Comparison of ENCODE assay signal across 8 cellular contexts in the genomic region with DNA sequence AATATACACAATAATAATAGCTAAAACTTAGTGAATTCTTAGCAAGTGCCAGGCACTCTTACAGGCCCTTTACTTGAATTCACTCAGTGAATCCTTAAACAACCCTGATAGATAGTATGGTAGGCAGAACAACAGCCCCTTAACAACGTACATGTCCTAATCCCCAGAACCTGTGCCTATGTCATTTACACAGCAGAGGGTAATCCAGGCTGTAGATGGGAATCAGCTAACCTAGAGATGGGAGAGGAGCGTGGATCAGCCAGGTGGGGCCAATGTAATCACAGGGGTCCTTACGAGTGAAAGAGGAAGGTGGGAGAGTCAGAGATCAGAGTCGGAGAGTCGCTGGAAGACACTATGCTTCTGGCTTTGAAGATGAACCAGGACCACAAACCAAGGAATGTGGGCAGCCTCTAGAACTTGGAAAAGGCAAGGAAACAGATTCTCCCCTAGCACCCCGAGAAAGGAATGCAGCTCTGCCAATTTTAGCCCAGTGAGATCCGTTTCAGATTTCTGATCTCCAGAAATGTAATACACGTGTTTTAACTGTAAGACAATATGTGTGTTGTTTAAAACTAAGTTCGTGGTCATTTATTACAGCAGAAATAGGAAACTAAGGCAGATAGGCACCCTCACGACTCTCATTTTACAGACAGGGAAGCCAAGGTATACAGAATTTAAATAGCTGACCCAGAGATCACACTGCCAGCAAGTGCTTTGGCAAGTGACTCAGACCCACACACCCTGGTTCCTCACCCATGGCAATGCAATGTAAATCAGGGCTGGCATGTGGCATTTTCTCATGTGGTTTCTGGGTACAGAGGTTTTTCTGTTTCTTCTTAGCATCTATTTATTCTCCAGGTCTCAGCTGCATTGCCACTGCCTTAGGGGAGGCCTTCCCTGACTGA.
A peak's percentile ranks its signal among the peaks of the same experiment; 100 is the strongest.
DNase-seq lines count a peak whose midpoint lies in the region; ATAC-seq and TF ChIP-seq lines count a peak whose summit lies in the region.

No MANE protein-coding gene starts in this region.

- DNase-seq in DND-41: no peak
- DNase-seq in activated CD8-positive, alpha-beta T cell treated with anti-CD3 and anti-CD28 coated beads, Interleukin-2, amount 10 ng/mL, durations not matched to agents 7 days and 5 days: no peak
- peak; percentile 87 for DNase-seq in myocyte (ENCODE audit: low read depth)
- no peak for DNase-seq in hippocampal formation (lab: John Stamatoyannopoulos, UW)
- DNase-seq in ovary: no peak
- no peak for DNase-seq in NOMO-1 treated with DMSO at 0.1 percent for 48 hours (lab: John Stamatoyannopoulos, UW; ENCODE audit: unreplicated experiment)
- no peak for DNase-seq in 8988T

- no peak overlapping the region for H2AFZ ChIP-seq in DND-41 (ENCODE audit: low read depth, low read length)

- H3K4me2 ChIP-seq in DND-41 (ENCODE audit: insufficient read depth, low read length): no peak overlapping the region

- H3K4me3 Mint-ChIP-seq in activated CD8-positive, alpha-beta T cell treated with anti-CD3 and anti-CD28 coated beads, Interleukin-2, amount 10 ng/mL, durations not matched to agents 7 days and 5 days: no peak overlapping the region

- no peak for TF ChIP-seq POLR2A in ovary (IDR thresholded peaks at IDR 0.05)

- ATAC-seq in DND-41 (ENCODE audit: insufficient read depth, low read depth) (peak; percentile 49; the same call in 1 of the 3 replicates), HG02623 (IDR thresholded peaks at IDR 0.05; ENCODE audit: unreplicated experiment) (peak; percentile 38)
- peak; percentile 56 for ATAC-seq in activated CD8-positive, alpha-beta T cell treated with anti-CD3 and anti-CD28 coated beads, Interleukin-2, amount 10 ng/mL, durations not matched to agents 7 days and 5 days

- TF ChIP-seq CTCF in DND-41 (IDR thresholded peaks at IDR 0.05; ENCODE audit: borderline replicate concordance, extremely low read depth, low read length, poor library complexity, severe bottlenecking) (no peak), ovary (IDR thresholded peaks at IDR 0.05) (no peak)

- CTCF ChIA-PET in activated CD8-positive, alpha-beta T cell treated with anti-CD3 and anti-CD28 coated beads, Interleukin-2, amount 10 ng/mL, durations not matched to agents 7 days and 5 days (lab: Charles Lee): interaction anchor here (0.9 to 2.1 kb wide), 5 partner anchors 9 to 36 kb away, joined by 3 to 7 read pairs (median 4); no protein-coding TSS in a partner anchor

- POLR2A ChIA-PET in activated CD8-positive, alpha-beta T cell treated with anti-CD3 and anti-CD28 coated beads, Interleukin-2, amount 10 ng/mL, durations not matched to agents 7 days and 5 days (lab: Charles Lee): no interaction called here

- H4K20me1 ChIP-seq in DND-41 (ENCODE audit: insufficient read depth, low read length): peaks cover 9% of the 10 kb centered on the region; the same call in 1 of the 2 replicates

- peak overlapping the region; percentile 48 for H3K27ac Mint-ChIP-seq in activated CD8-positive, alpha-beta T cell treated with anti-CD3 and anti-CD28 coated beads, Interleukin-2, amount 10 ng/mL, durations not matched to agents 7 days and 5 days

- WGBS in ovary, 3 donors: 77 to 86% (median 77%) methylated on average over 10 of the region's 10 CpGs

- H3K27ac ChIP-seq in DND-41 (ENCODE audit: low read length) (no peak overlapping the region), ovary (no peak overlapping the region)

- 0 out of 2 replicates have a peak, but pooled peaks cover 4% of the 10 kb centered on the region for H3K79me2 ChIP-seq in DND-41 (ENCODE audit: insufficient read depth, low read length)

- no peaks in the 10 kb centered on the region for H3K27me3 ChIP-seq in DND-41 (ENCODE audit: insufficient read depth, low read length, poor library complexity)
- no peaks in the 10 kb centered on the region for H3K27me3 ChIP-seq in ovary

- TF ChIP-seq EP300 in ovary (IDR thresholded peaks at IDR 0.05): no peak

- intact Hi-C loops in ovary (cut with DNase I): no loop called here

- H3K4me1 ChIP-seq in DND-41 (ENCODE audit: insufficient read depth, low read length) (no peaks in the 10 kb centered on the region), ovary (ENCODE audit: insufficient read depth) (peaks cover 3% of the 10 kb centered on the region)

- peaks cover 85% of the 10 kb centered on the region for H3K4me1 Mint-ChIP-seq in activated CD8-positive, alpha-beta T cell treated with anti-CD3 and anti-CD28 coated beads, Interleukin-2, amount 10 ng/mL, durations not matched to agents 7 days and 5 days (ENCODE audit: low read depth)

- no peaks in the 10 kb centered on the region for H3K27me3 Mint-ChIP-seq in activated CD8-positive, alpha-beta T cell treated with anti-CD3 and anti-CD28 coated beads, Interleukin-2, amount 10 ng/mL, durations not matched to agents 7 days and 5 days (ENCODE audit: low read depth)

- no peak overlapping the region for H3K4me3 ChIP-seq in DND-41 (ENCODE audit: low read depth in 1 of 2, low read length in 2 of 2)
- no peak overlapping the region for H3K4me3 ChIP-seq in ovary

- peaks cover 42% of the 10 kb centered on the region for H3K36me3 Mint-ChIP-seq in activated CD8-positive, alpha-beta T cell treated with anti-CD3 and anti-CD28 coated beads, Interleukin-2, amount 10 ng/mL, durations not matched to agents 7 days and 5 days (ENCODE audit: low read depth)

- H3K9me3 ChIP-seq in DND-41 (ENCODE audit: insufficient read depth, low read length, severe bottlenecking) (no peaks in the 10 kb centered on the region), ovary (no peaks in the 10 kb centered on the region)

- no peaks in the 10 kb centered on the region for H3K36me3 ChIP-seq in DND-41 (ENCODE audit: insufficient read depth, low read length)
- no peaks in the 10 kb centered on the region for H3K36me3 ChIP-seq in ovary

- no peak overlapping the region for H3K9ac ChIP-seq in DND-41 (ENCODE audit: low read depth, low read length)

- no peaks in the 10 kb centered on the region for H3K9me3 Mint-ChIP-seq in activated CD8-positive, alpha-beta T cell treated with anti-CD3 and anti-CD28 coated beads, Interleukin-2, amount 10 ng/mL, durations not matched to agents 7 days and 5 days (ENCODE audit: insufficient read depth)
